Comparison of ENCODE assay signal across 20 cellular contexts in genomic region chr9:131639771-131640437, GRCh38.
DNase-seq lines count a peak whose midpoint lies in the region; ATAC-seq, FAIRE-seq and TF ChIP-seq lines count a peak whose summit lies in the region.
"Had no signal": no experiment of that assay in that cellular context is flagged by ENCODE, and none has a peak within 500 bp of the region (broad histone marks: within the 10 kb centered on the region; RNA-seq: fewer than 3 reads in every experiment).

No MANE protein-coding gene starts in this region.

- H3K4me1 Mint-ChIP-seq in activated T-cell treated with anti-CD3 and anti-CD28 coated beads, Interleukin-2, amount 50 U/mL, for 24 hours (ENCODE audit: low read depth): peaks cover 77% of the 10 kb centered on the region
- peaks cover 34% of the 10 kb centered on the region for H3K4me1 Mint-ChIP-seq in WTC11

- POLR2A ChIA-PET in WTC11 (lab: Charles Lee): no interaction called here

- H3K4me3 ChIP-seq in esophagus squamous epithelium (no peak overlapping the region), stomach (no peak overlapping the region)
- H3K4me3 ChIP-seq: spleen had no signal

- FAIRE-seq in frontal cortex (lab: Jason Lieb, UNC): no peak

- H3K9me3 ChIP-seq in esophagus squamous epithelium (no peaks in the 10 kb centered on the region), stomach (no peaks in the 10 kb centered on the region)
- H3K9me3 ChIP-seq: spleen had no signal

- intact Hi-C loops in esophagus squamous epithelium (cut with DNase I): no loop called here
- intact Hi-C loops in stomach (cut with DNase I; ENCODE audit: low total_unique reads): no loop called here

- H3K36me3 ChIP-seq in esophagus squamous epithelium (peaks cover 0 to 61% (median 5%) of the 10 kb centered on the region in 3 donors), stomach (peaks cover 13 to 68% (median 50%) of the 10 kb centered on the region in 4 donors)
- H3K36me3 ChIP-seq: brain microvascular endothelial cell had no signal

- 42 to 53% methylated on average over 9 of the region's 9 CpGs for WGBS in esophagus squamous epithelium, 2 donors
- WGBS in stomach, 5 donors: 62 to 86% (median 74%) methylated on average over 9 of the region's 9 CpGs

- CTCF ChIA-PET in WTC11 (lab: Charles Lee): no interaction called here

- no peak for DNase-seq in activated T-cell treated with anti-CD3 and anti-CD28 coated beads, Interleukin-2, amount 50 U/mL, for 24 hours
- no peak for DNase-seq in activated T-cell treated with anti-CD3 and anti-CD28 coated beads for 4 hours
- no peak for DNase-seq in WTC11 (ENCODE audit: low spot score)
- DNase-seq in esophagus squamous epithelium (lab: John Stamatoyannopoulos, UW): no peak
- no peak for DNase-seq in stomach
- no peak for DNase-seq in frontal cortex (ENCODE audit: low spot score in 2 of 2)
- DNase-seq: activated naive CD4-positive, alpha-beta T cell treated with anti-CD3 and anti-CD28 coated beads for 36 hours; effector CD8-positive, alpha-beta T cell; GOT3; natural killer cell; NCI-H1105 treated with DMSO at 0.1 percent for 48 hours; NCI-H774; spleen; stimulated activated naive CD4-positive, alpha-beta T cell had no signal

- H3K27me3 ChIP-seq in esophagus squamous epithelium: no peaks in the 10 kb centered on the region
- no peaks in the 10 kb centered on the region for H3K27me3 ChIP-seq in stomach
- H3K27me3 ChIP-seq: brain microvascular endothelial cell, spleen had no signal

- H3K27ac ChIP-seq in esophagus squamous epithelium (peak overlapping the region in 3 of 4 donors; percentile 8 to 55 (median 47)), stomach (peak overlapping the region in 3 of 5 donors; percentile 8 to 82 (median 14))
- H3K27ac ChIP-seq: brain microvascular endothelial cell, KMS-11, spleen had no signal

- H3K4me1 ChIP-seq in esophagus squamous epithelium: peaks cover 6 to 50% (median 21%) of the 10 kb centered on the region in 3 donors
- H3K4me1 ChIP-seq in stomach: peaks cover 7 to 51% (median 24%) of the 10 kb centered on the region in 4 donors

- H3K36me3 Mint-ChIP-seq in activated T-cell treated with anti-CD3 and anti-CD28 coated beads, Interleukin-2, amount 50 U/mL, for 24 hours (ENCODE audit: low read depth): peaks cover 94% of the 10 kb centered on the region
- H3K36me3 Mint-ChIP-seq in WTC11: peaks cover 19% of the 10 kb centered on the region
- H3K36me3 Mint-ChIP-seq: natural killer cell had no signal

- H3K9me3 Mint-ChIP-seq in activated T-cell treated with anti-CD3 and anti-CD28 coated beads, Interleukin-2, amount 50 U/mL, for 24 hours: no peaks in the 10 kb centered on the region
- no peaks in the 10 kb centered on the region for H3K9me3 Mint-ChIP-seq in WTC11
- H3K9me3 Mint-ChIP-seq: activated naive CD4-positive, alpha-beta T cell treated with anti-CD3 and anti-CD28 coated beads for 36 hours; CD14-positive monocyte; natural killer cell had no signal

- no peak for TF ChIP-seq CTCF in WTC11 (IDR thresholded peaks at IDR 0.05)
- no peak for TF ChIP-seq CTCF in esophagus squamous epithelium (IDR thresholded peaks at IDR 0.05)
- no peak for TF ChIP-seq CTCF in stomach (IDR thresholded peaks at IDR 0.05)

- no peaks in the 10 kb centered on the region for H3K27me3 Mint-ChIP-seq in activated T-cell treated with anti-CD3 and anti-CD28 coated beads, Interleukin-2, amount 50 U/mL, for 24 hours
- H3K27me3 Mint-ChIP-seq in WTC11 (ENCODE audit: low read depth): no peaks in the 10 kb centered on the region

- H3K4me3 Mint-ChIP-seq in activated T-cell treated with anti-CD3 and anti-CD28 coated beads, Interleukin-2, amount 50 U/mL, for 24 hours: no peak overlapping the region
- no peak overlapping the region for H3K4me3 Mint-ChIP-seq in WTC11
- H3K4me3 Mint-ChIP-seq: activated naive CD4-positive, alpha-beta T cell treated with anti-CD3 and anti-CD28 coated beads for 36 hours; CD14-positive monocyte; natural killer cell had no signal

- ATAC-seq in WTC11 (peak; percentile 53), GM19035 (IDR thresholded peaks at IDR 0.05; ENCODE audit: unreplicated experiment) (no peak), HG03442 (IDR thresholded peaks at IDR 0.05; ENCODE audit: unreplicated experiment) (no peak)
- ATAC-seq: natural killer cell, Panc1 had no signal

- TF ChIP-seq POLR2A in esophagus squamous epithelium (IDR thresholded peaks at IDR 0.05) (no peak), stomach (IDR thresholded peaks at IDR 0.05) (no peak)

- no peak for TF ChIP-seq EP300 in stomach (IDR thresholded peaks at IDR 0.05)

- peak overlapping the region; percentile 75 for H3K27ac Mint-ChIP-seq in activated T-cell treated with anti-CD3 and anti-CD28 coated beads, Interleukin-2, amount 50 U/mL, for 24 hours
- H3K27ac Mint-ChIP-seq in WTC11: 0 out of 2 replicates have a peak overlapping the region, but pooled peaks have one; percentile 25
- H3K27ac Mint-ChIP-seq: activated naive CD4-positive, alpha-beta T cell treated with anti-CD3 and anti-CD28 coated beads for 36 hours had no signal

TF ChIP-seq in WTC11, 78 proteins besides CTCF, POLR2A, EP300 and RAD21:
- no peak for TF ChIP-seq HMGA2 (CRISPR knock-in tag; IDR thresholded peaks at IDR 0.05)
- no peak for TF ChIP-seq JAZF1 (CRISPR knock-in tag; IDR thresholded peaks at IDR 0.05)
- TF ChIP-seq MLX (CRISPR knock-in tag; IDR thresholded peaks at IDR 0.05): no peak
- TF ChIP-seq ZNF396 (CRISPR knock-in tag; IDR thresholded peaks at IDR 0.05; ENCODE audit: borderline replicate concordance): no peak
- TF ChIP-seq ZNF512 (CRISPR knock-in tag; IDR thresholded peaks at IDR 0.05; ENCODE audit: borderline replicate concordance): no peak
- no peak for TF ChIP-seq OVOL2 (CRISPR knock-in tag; IDR thresholded peaks at IDR 0.05; ENCODE audit: borderline replicate concordance)
- TF ChIP-seq SP1 (CRISPR knock-in tag; conservative IDR thresholded peaks at IDR 0.05): no peak
- TF ChIP-seq ATF3 (CRISPR knock-in tag; conservative IDR thresholded peaks at IDR 0.05): no peak
- TF ChIP-seq ZNF423 (CRISPR knock-in tag; IDR thresholded peaks at IDR 0.05): no peak
